Comparison of ENCODE assay signal across 1 cellular context in the genomic region with DNA sequence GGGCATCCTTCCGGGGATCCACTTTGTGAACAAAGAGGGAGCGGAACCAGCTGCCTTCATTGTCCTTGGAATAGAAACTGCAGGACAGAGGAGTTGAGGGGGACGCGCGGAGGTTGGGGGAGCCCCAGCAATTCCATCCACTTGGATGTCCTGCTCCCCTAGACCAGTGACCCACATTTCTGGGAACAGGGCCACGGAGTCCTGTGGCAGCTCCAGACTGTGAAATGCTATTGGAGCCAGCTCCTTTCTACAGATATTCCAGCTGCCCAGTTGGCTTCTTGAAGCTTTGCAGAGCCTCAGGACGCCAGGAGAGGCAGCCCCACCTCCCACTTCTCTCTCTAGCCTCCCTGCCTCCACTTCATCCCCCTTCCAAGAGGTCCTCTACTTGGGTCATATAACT.
TF ChIP-seq lines count a peak whose summit lies in the region.

No MANE protein-coding gene starts in this region.

TF ChIP-seq in HepG2, 621 proteins besides CTCF, POLR2A, EP300 and RAD21:
- TF ChIP-seq, protein P1, sequence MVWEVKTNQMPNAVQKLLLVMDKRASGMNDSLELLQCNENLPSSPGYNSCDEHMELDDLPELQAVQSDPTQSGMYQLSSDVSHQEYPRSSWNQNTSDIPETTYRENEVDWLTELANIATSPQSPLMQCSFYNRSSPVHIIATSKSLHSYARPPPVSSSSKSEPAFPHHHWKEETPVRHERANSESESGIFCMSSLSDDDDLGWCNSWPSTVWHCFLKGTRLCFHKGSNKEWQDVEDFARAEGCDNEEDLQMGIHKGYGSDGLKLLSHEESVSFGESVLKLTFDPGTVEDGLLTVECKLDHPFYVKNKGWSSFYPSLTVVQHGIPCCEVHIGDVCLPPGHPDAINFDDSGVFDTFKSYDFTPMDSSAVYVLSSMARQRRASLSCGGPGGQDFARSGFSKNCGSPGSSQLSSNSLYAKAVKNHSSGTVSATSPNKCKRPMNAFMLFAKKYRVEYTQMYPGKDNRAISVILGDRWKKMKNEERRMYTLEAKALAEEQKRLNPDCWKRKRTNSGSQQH (CRISPR knock-in tag; IDR thresholded peaks at IDR 0.05; ENCODE audit: low read depth) = no peak
- TF ChIP-seq, protein P2, sequence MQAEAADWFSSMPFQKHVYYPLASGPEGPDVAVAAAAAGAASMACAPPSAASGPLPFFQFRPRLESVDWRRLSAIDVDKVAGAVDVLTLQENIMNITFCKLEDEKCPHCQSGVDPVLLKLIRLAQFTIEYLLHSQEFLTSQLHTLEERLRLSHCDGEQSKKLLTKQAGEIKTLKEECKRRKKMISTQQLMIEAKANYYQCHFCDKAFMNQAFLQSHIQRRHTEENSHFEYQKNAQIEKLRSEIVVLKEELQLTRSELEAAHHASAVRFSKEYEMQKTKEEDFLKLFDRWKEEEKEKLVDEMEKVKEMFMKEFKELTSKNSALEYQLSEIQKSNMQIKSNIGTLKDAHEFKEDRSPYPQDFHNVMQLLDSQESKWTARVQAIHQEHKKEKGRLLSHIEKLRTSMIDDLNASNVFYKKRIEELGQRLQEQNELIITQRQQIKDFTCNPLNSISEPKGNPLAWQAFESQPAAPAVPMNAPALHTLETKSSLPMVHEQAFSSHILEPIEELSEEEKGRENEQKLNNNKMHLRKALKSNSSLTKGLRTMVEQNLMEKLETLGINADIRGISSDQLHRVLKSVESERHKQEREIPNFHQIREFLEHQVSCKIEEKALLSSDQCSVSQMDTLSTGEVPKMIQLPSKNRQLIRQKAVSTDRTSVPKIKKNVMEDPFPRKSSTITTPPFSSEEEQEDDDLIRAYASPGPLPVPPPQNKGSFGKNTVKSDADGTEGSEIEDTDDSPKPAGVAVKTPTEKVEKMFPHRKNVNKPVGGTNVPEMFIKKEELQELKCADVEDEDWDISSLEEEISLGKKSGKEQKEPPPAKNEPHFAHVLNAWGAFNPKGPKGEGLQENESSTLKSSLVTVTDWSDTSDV (CRISPR knock-in tag; IDR thresholded peaks at IDR 0.05) = no peak
- TF ChIP-seq ZNF343 (CRISPR knock-in tag; IDR thresholded peaks at IDR 0.05) (0 out of 2 replicates have a peak, but pooled peaks have one; percentile 31), SETDB1 (CRISPR knock-in tag; IDR thresholded peaks at IDR 0.05; ENCODE audit: borderline replicate concordance) (no peak), RBFOX2 (IDR thresholded peaks at IDR 0.05; ENCODE audit: low read depth, low read length) (peak; percentile 23; the same call in 1 of the 2 replicates)
